ENCODE assay signal across 35 cellular contexts in genomic region chr12:54744590-54744989, GRCh38.
"Had no signal": no experiment of that assay in that cellular context is flagged by ENCODE, and none has a peak within 500 bp of the region (broad histone marks: within the 10 kb centered on the region; RNA-seq: fewer than 3 reads in every experiment).

No MANE protein-coding gene starts in this region.

- H3K27ac Mint-ChIP-seq: activated B cell treated with CpG ODN at 0.5 μM for 24 hours; activated CD4-positive, alpha-beta memory T cell treated with anti-CD3 and anti-CD28 coated beads for 36 hours; activated CD4-positive, alpha-beta T cell treated with anti-CD3 and anti-CD28 coated beads, Interleukin-2, amount 10 ng/mL, durations not matched to agents 24 days and 14 days; activated CD8-positive, alpha-beta T cell treated with anti-CD3 and anti-CD28 coated beads for 36 hours; activated naive CD4-positive, alpha-beta T cell treated with anti-CD3 and anti-CD28 coated beads, Interleukin-2, amount 10 ng/mL, durations not matched to agents 7 days and 5 days; activated naive CD4-positive, alpha-beta T cell treated with anti-CD3 and anti-CD28 coated beads, Interleukin-2, amount 50 U/mL, for 24 hours; activated naive CD8-positive, alpha-beta T cell; activated naive CD8-positive, alpha-beta T cell treated with anti-CD3 and anti-CD28 coated beads, Interleukin-2, amount 10 ng/mL, durations not matched to agents 7 days and 5 days; activated T-cell treated with anti-CD3 and anti-CD28 coated beads, Interleukin-2, amount 50 U/mL, for 72 hours; activated T-helper 1 cell treated with anti-CD3 and anti-CD28 coated beads, Interleukin-12 subunit alpha, Interleukin-12 subunit beta, Interleukin-2, Interleukin-4 antibody, amounts not matched to agents 30 ng/mL and 10 ng/mL and 1 ng/mL, durations not matched to agents 14 hours and 24 hours and 36 hours; activated T-helper 17 cell treated with anti-CD3 and anti-CD28 coated beads, Interleukin-2, amount 50 U/mL, for 72 hours; T-helper 1 cell treated with Interleukin-12 subunit alpha and Interleukin-12 subunit beta and Interleukin-4 antibody, amounts not matched to agents 30 μg/mL and 1 μg/mL, for 36 hours; T-helper 2 cell treated with Interferon-gamma antibody and Interleukin-4, amounts not matched to agents 5 μg/mL and 100 μg/mL, for 36 hours had no signal

- H3K27me3 ChIP-seq: brain microvascular endothelial cell, breast epithelium had no signal

- H3K9me3 Mint-ChIP-seq: activated B cell treated with CpG ODN at 0.5 μM for 24 hours; activated CD4-positive, alpha-beta memory T cell treated with anti-CD3 and anti-CD28 coated beads for 36 hours; activated naive CD4-positive, alpha-beta T cell treated with anti-CD3 and anti-CD28 coated beads, Interleukin-2, amount 50 U/mL, for 24 hours; activated T-cell treated with anti-CD3 and anti-CD28 coated beads, Interleukin-2, amount 50 U/mL, for 72 hours; activated T-helper 1 cell treated with anti-CD3 and anti-CD28 coated beads, Interleukin-12 subunit alpha, Interleukin-12 subunit beta, Interleukin-2, Interleukin-4 antibody, amounts not matched to agents 30 ng/mL and 10 ng/mL and 1 ng/mL, durations not matched to agents 14 hours and 24 hours and 36 hours; activated T-helper 17 cell treated with anti-CD3 and anti-CD28 coated beads, Interleukin-2, amount 50 U/mL, for 72 hours had no signal

- H3K27me3 Mint-ChIP-seq: activated CD4-positive, alpha-beta memory T cell treated with anti-CD3 and anti-CD28 coated beads for 36 hours; activated CD8-positive, alpha-beta T cell treated with anti-CD3 and anti-CD28 coated beads for 36 hours; activated naive CD4-positive, alpha-beta T cell treated with anti-CD3 and anti-CD28 coated beads, Interleukin-2, amount 10 ng/mL, durations not matched to agents 7 days and 5 days; activated naive CD4-positive, alpha-beta T cell treated with anti-CD3 and anti-CD28 coated beads, Interleukin-2, amount 50 U/mL, for 24 hours; activated naive CD8-positive, alpha-beta T cell; activated naive CD8-positive, alpha-beta T cell treated with anti-CD3 and anti-CD28 coated beads, Interleukin-2, amount 10 ng/mL, durations not matched to agents 7 days and 5 days; activated T-helper 17 cell treated with anti-CD3 and anti-CD28 coated beads, Interleukin-2, amount 50 U/mL, for 72 hours had no signal

- DNase-seq: activated B cell treated with CpG ODN at 0.5 μM for 24 hours; activated CD4-positive, alpha-beta memory T cell treated with anti-CD3 and anti-CD28 coated beads for 36 hours; activated CD4-positive, alpha-beta T cell treated with anti-CD3 and anti-CD28 coated beads for 4 hours; activated CD4-positive, alpha-beta T cell treated with anti-CD3 and anti-CD28 coated beads, Interleukin-2, amount 10 ng/mL, durations not matched to agents 24 days and 14 days; activated CD4-positive, alpha-beta T cell treated with anti-CD3 and anti-CD28 coated beads, Interleukin-2, amount 50 U/mL, for 1 hour; activated CD4-positive, alpha-beta T cell treated with anti-CD3 and anti-CD28 coated beads, Interleukin-2, amount 50 U/mL, for 4 hours; activated CD4-positive, CD25-positive, alpha-beta regulatory T cell treated with anti-CD3 and anti-CD28 coated beads, Interleukin-2, amount 50 U/mL, for 72 hours; activated CD8-positive, alpha-beta memory T cell treated with anti-CD3 and anti-CD28 coated beads, Interleukin-2, amount 50 U/mL, for 4 hours; activated CD8-positive, alpha-beta T cell treated with anti-CD3 and anti-CD28 coated beads for 36 hours; activated effector memory CD4-positive, alpha-beta T cell treated with anti-CD3 and anti-CD28 coated beads, Interleukin-2, amount 50 U/mL, for 16 hours; activated naive CD4-positive, alpha-beta T cell treated with anti-CD3 and anti-CD28 coated beads, Interleukin-2, amount 10 ng/mL, durations not matched to agents 7 days and 5 days; activated naive CD4-positive, alpha-beta T cell treated with Interleukin-2 at 50 U/mL for 16 hours; activated naive CD8-positive, alpha-beta T cell treated with anti-CD3 and anti-CD28 coated beads, Interleukin-2, amount 10 ng/mL, durations not matched to agents 7 days and 5 days; activated T-cell treated with anti-CD3 and anti-CD28 coated beads for 4 hours; activated T-cell treated with anti-CD3 and anti-CD28 coated beads, Interleukin-2, amount 50 U/mL, for 1 hour; activated T-cell treated with anti-CD3 and anti-CD28 coated beads, Interleukin-2, amount 50 U/mL, for 4 hours; activated T-cell treated with anti-CD3 and anti-CD28 coated beads, Interleukin-2, amount 50 U/mL, for 72 hours; adrenal gland; amniotic stem cell; aorta; body of pancreas; brain microvascular endothelial cell; central memory CD4-positive, alpha-beta T cell; SW 1271; T-helper 1 cell; T-helper 2 cell; T-helper 9 cell had no signal

- H3K4me3 Mint-ChIP-seq: activated B cell treated with CpG ODN at 0.5 μM for 24 hours; activated CD4-positive, alpha-beta memory T cell treated with anti-CD3 and anti-CD28 coated beads for 36 hours; activated CD4-positive, alpha-beta T cell treated with anti-CD3 and anti-CD28 coated beads, Interleukin-2, amount 10 ng/mL, durations not matched to agents 24 days and 14 days; activated CD8-positive, alpha-beta T cell treated with anti-CD3 and anti-CD28 coated beads for 36 hours; activated naive CD4-positive, alpha-beta T cell treated with anti-CD3 and anti-CD28 coated beads, Interleukin-2, amount 10 ng/mL, durations not matched to agents 7 days and 5 days; activated naive CD4-positive, alpha-beta T cell treated with anti-CD3 and anti-CD28 coated beads, Interleukin-2, amount 50 U/mL, for 24 hours; activated naive CD8-positive, alpha-beta T cell; activated naive CD8-positive, alpha-beta T cell treated with anti-CD3 and anti-CD28 coated beads, Interleukin-2, amount 10 ng/mL, durations not matched to agents 7 days and 5 days; activated T-cell treated with anti-CD3 and anti-CD28 coated beads, Interleukin-2, amount 50 U/mL, for 4 hours; activated T-cell treated with anti-CD3 and anti-CD28 coated beads, Interleukin-2, amount 50 U/mL, for 72 hours; activated T-helper 1 cell treated with anti-CD3 and anti-CD28 coated beads, Interleukin-12 subunit alpha, Interleukin-12 subunit beta, Interleukin-2, Interleukin-4 antibody, amounts not matched to agents 30 ng/mL and 10 ng/mL and 1 ng/mL, durations not matched to agents 14 hours and 24 hours and 36 hours; activated T-helper 17 cell treated with anti-CD3 and anti-CD28 coated beads, Interleukin-2, amount 50 U/mL, for 72 hours; T-helper 1 cell treated with Interleukin-12 subunit alpha and Interleukin-12 subunit beta and Interleukin-4 antibody, amounts not matched to agents 30 μg/mL and 1 μg/mL, for 36 hours; T-helper 2 cell treated with Interferon-gamma antibody and Interleukin-4, amounts not matched to agents 5 μg/mL and 100 μg/mL, for 36 hours had no signal

- H3K36me3 Mint-ChIP-seq: activated CD4-positive, alpha-beta memory T cell treated with anti-CD3 and anti-CD28 coated beads for 36 hours had no signal

- H3K27ac ChIP-seq: adrenal gland, body of pancreas, brain microvascular endothelial cell, breast epithelium, VCaP had no signal

- H3K4me1 ChIP-seq: adrenal gland, body of pancreas, breast epithelium had no signal

- ATAC-seq: activated CD8-positive, alpha-beta T cell treated with anti-CD3 and anti-CD28 coated beads for 36 hours; activated T-cell treated with anti-CD3 and anti-CD28 coated beads, Interleukin-2, amount 50 U/mL, for 4 hours; activated T-cell treated with anti-CD3 and anti-CD28 coated beads, Interleukin-2, amount 50 U/mL, for 72 hours; activated T-helper 17 cell treated with anti-CD3 and anti-CD28 coated beads, Interleukin-2, amount 50 U/mL, for 72 hours; body of pancreas had no signal

- H3K9me3 ChIP-seq: adrenal gland, body of pancreas, breast epithelium had no signal

- H3K4me3 ChIP-seq: adrenal gland, body of pancreas, breast epithelium had no signal

- H3K36me3 ChIP-seq: adrenal gland, brain microvascular endothelial cell, breast epithelium had no signal
